ENCODE assay signal across 8 cellular contexts in genomic region chr16:14249291-14250032, GRCh38.
A peak's percentile ranks its signal among the peaks of the same experiment; 100 is the strongest.
DNase-seq lines count a peak whose midpoint lies in the region; ATAC-seq and TF ChIP-seq lines count a peak whose summit lies in the region.

No MANE protein-coding gene starts in this region.

- H3K4me1 ChIP-seq in iPS-18a (ENCODE audit: control insufficient read depth, low read depth, low read length), result no peaks in the 10 kb centered on the region

- H3K4me3 ChIP-seq in iPS-18a (ENCODE audit: low read length), result no peak overlapping the region

- DNase-seq in DMS153 (lab: John Stamatoyannopoulos, UW) (peak; percentile 2), HT1080 (ENCODE audit: low read depth) (peak; percentile 40), amniotic stem cell (lab: John Stamatoyannopoulos, UW) (peak; percentile 20)
- DNase-seq in stimulated activated CD4-positive, alpha-beta T cell treated with anti-CD3 and anti-CD28 coated beads, Interleukin-1b, Interleukin-23, amount 100 ng/mL, for 4 hours (ENCODE audit: low read depth in 2 of 2), result peak; percentile 17 to 36

- ATAC-seq in SK-N-SH treated with all-trans-retinoic acid at 6 μM for 48 hours, result peak; percentile 58; the same call in 2 of the 3 replicates
- no peak for ATAC-seq in HG03520 (IDR thresholded peaks at IDR 0.05; ENCODE audit: unreplicated experiment)
- no peak for ATAC-seq in HG03439 (IDR thresholded peaks at IDR 0.05; ENCODE audit: unreplicated experiment)

- H3K9ac ChIP-seq in iPS-18a (ENCODE audit: low read length), result no peak overlapping the region

- H3K9me3 ChIP-seq in iPS-18a (ENCODE audit: control insufficient read depth, low read depth, low read length), result no peaks in the 10 kb centered on the region

- peak overlapping the region; percentile 40 for H3K27ac ChIP-seq in iPS-18a (ENCODE audit: low read length)

- H3K36me3 ChIP-seq in iPS-18a (ENCODE audit: control insufficient read depth, low read depth, low read length), result peaks cover 68% of the 10 kb centered on the region

- no peaks in the 10 kb centered on the region for H3K27me3 ChIP-seq in iPS-18a (ENCODE audit: control insufficient read depth, insufficient read depth, low read length)

TF ChIP-seq in SK-N-SH treated with all-trans-retinoic acid at 6 μM for 48 hours, 23 proteins besides CTCF, POLR2A, EP300 and RAD21:
- TF ChIP-seq CREB5 (CRISPR knock-in tag; IDR thresholded peaks at IDR 0.05; ENCODE audit: low read depth) (no peak), ZFP3 (CRISPR knock-in tag; IDR thresholded peaks at IDR 0.05) (no peak), GLIS3 (CRISPR knock-in tag; IDR thresholded peaks at IDR 0.05) (no peak), PATZ1 (CRISPR knock-in tag; IDR thresholded peaks at IDR 0.05; ENCODE audit: borderline replicate concordance) (no peak), CSRNP3 (CRISPR knock-in tag; IDR thresholded peaks at IDR 0.05) (no peak), ZNF8 (CRISPR knock-in tag; IDR thresholded peaks at IDR 0.05) (no peak), ZNF70 (CRISPR knock-in tag; IDR thresholded peaks at IDR 0.05) (no peak), ESRRG (CRISPR knock-in tag; IDR thresholded peaks at IDR 0.05) (no peak), TCF4 (CRISPR knock-in tag; IDR thresholded peaks at IDR 0.05; ENCODE audit: borderline replicate concordance) (no peak), CSDC2 (CRISPR knock-in tag; IDR thresholded peaks at IDR 0.05) (no peak), BACH2 (CRISPR knock-in tag; IDR thresholded peaks at IDR 0.05; ENCODE audit: borderline replicate concordance) (no peak), ZFP30 (CRISPR knock-in tag; IDR thresholded peaks at IDR 0.05) (no peak), ISL1 (CRISPR knock-in tag; IDR thresholded peaks at IDR 0.05) (no peak), PPARA (CRISPR knock-in tag; IDR thresholded peaks at IDR 0.05; ENCODE audit: borderline replicate concordance) (no peak), POU6F1 (CRISPR knock-in tag; IDR thresholded peaks at IDR 0.05; ENCODE audit: borderline replicate concordance, low read depth) (no peak), RARB (CRISPR knock-in tag; IDR thresholded peaks at IDR 0.05) (no peak)
